Comparison of ENCODE assay signal across 14 cellular contexts in the genomic region with DNA sequence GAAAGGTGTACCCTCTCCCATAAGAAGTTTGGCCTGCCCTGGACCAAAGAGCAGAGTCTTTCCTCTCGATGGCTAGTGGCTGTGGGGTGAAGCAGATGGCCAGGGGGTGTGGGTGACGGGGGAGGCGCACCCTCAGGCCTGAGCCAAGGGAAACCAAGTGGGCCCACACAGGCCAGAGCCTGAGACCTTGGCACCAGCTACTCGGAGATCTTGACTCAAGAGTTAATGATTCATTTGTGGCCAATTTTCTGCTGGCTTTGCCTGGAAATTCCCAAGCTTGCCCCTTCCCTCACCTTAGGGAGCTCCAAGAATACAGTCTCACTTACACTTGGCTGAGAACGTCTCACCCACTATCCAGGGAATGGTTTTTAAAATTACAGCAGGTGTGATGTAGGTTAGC. TPM values are rescaled to one million over a fixed set of nuclear protein-coding genes. Genes with fewer than 3 reads are reported as not detected.
DNase-seq lines count a peak whose midpoint lies in the region; ATAC-seq, FAIRE-seq and TF ChIP-seq lines count a peak whose summit lies in the region.
"Had no signal": no experiment of that assay in that cellular context is flagged by ENCODE, and none has a peak within 500 bp of the region (broad histone marks: within the 10 kb centered on the region; RNA-seq: fewer than 3 reads in every experiment).

No MANE protein-coding gene starts in this region.

- CTCF ChIA-PET in H1 (lab: Charles Lee; ENCODE audit: partially characterized antibody): interaction anchor here (0.7 to 2.2 kb wide), 7 partner anchors 9 to 83 kb away, joined by 3 to 7 read pairs (median 3); no protein-coding TSS in a partner anchor
- CTCF ChIA-PET in activated naive CD4-positive, alpha-beta T cell treated with anti-CD3 and anti-CD28 coated beads, Interleukin-2, amount 10 ng/mL, durations not matched to agents 7 days and 5 days (lab: Charles Lee): no interaction called here

- DNase-seq in HuH-7 (ENCODE audit: low spot score) (peak; percentile 45), H1 (ENCODE audit: low read depth in 1 of 2, low spot score in 2 of 2) (no peak), mucosa of descending colon (no peak), H7 (no peak), SJCRH30 (no peak)
- no peak for DNase-seq in activated naive CD4-positive, alpha-beta T cell treated with anti-CD3 and anti-CD28 coated beads, Interleukin-2, amount 10 ng/mL, durations not matched to agents 7 days and 5 days
- DNase-seq in activated CD4-positive, alpha-beta T cell treated with anti-CD3 and anti-CD28 coated beads, Interleukin-2, amount 50 U/mL, for 1 hour: no peak
- DNase-seq: BE2C; naive thymus-derived CD8-positive, alpha-beta T cell; NCI-H1048; stimulated activated CD4-positive, alpha-beta T cell treated with anti-CD3 and anti-CD28 coated beads, Interleukin-4, amount 100 ng/mL, for 4 hours had no signal

- no peak overlapping the region for H2BK15ac ChIP-seq in H1 (ENCODE audit: low read length)

- no peak overlapping the region for H2AK5ac ChIP-seq in H1 (ENCODE audit: low read depth, low read length)

- no peak overlapping the region for H3K4ac ChIP-seq in H1 (replicated peaks; ENCODE audit: insufficient read length, low read depth, low read length)

- H3K79me2 ChIP-seq in ACC112 (ENCODE audit: control insufficient read depth, insufficient read depth, low read length, unreplicated experiment): peaks cover 91% of the 10 kb centered on the region
- peaks cover 6 to 100% of the 10 kb centered on the region in 2 experiments; a peak in 3 of 4 replicates for H3K79me2 ChIP-seq in H1 (ENCODE audit: control insufficient read depth in 1 of 2, insufficient read depth in 2 of 2, low read length in 2 of 2)

- H4K8ac ChIP-seq in H1 (ENCODE audit: extremely low read depth, insufficient read depth, low read length): no peak overlapping the region

- TF ChIP-seq RAD21 in H1 (IDR thresholded peaks at IDR 0.05 in 1 of 2, conservative IDR thresholded peaks at IDR 0.05 in 1 of 2; ENCODE audit: low read depth in 2 of 2, low read length in 2 of 2): no peak

- H3K27me3 ChIP-seq in ACC112 (ENCODE audit: insufficient read depth, low read length) (no peaks in the 10 kb centered on the region), H1 (replicated peaks in 1 of 4; ENCODE audit: control insufficient read depth in 3 of 4, extremely low read depth in 1 of 4, insufficient read depth in 3 of 4, low read length in 3 of 4) (no peaks in the 10 kb centered on the region), H7 (ENCODE audit: control insufficient read depth, insufficient read depth, low read length) (no peaks in the 10 kb centered on the region), SJCRH30 (no peaks in the 10 kb centered on the region)
- H3K27me3 ChIP-seq: BE2C had no signal

- H3K23ac ChIP-seq in H1 (ENCODE audit: insufficient read length): no peak overlapping the region

- FAIRE-seq in H1 (lab: Jason Lieb, UNC): no peak

- H3K18ac ChIP-seq in H1 (ENCODE audit: extremely low read depth, low read length): no peak overlapping the region

- H3K14ac ChIP-seq in H1 (ENCODE audit: insufficient read length): no peak overlapping the region

- H2BK12ac ChIP-seq in H1 (ENCODE audit: low read depth, low read length): no peak overlapping the region

- H3K4me3 ChIP-seq in ACC112 (ENCODE audit: low read depth, low read length) (no peak overlapping the region), H1 (ENCODE audit: extremely low read depth in 1 of 4, insufficient read depth in 2 of 4, low read depth in 3 of 4, low read length in 4 of 4) (no peak overlapping the region), mucosa of descending colon (no peak overlapping the region), H7 (ENCODE audit: insufficient read depth, low read depth, low read length) (no peak overlapping the region), SJCRH30 (no peak overlapping the region)
- H3K4me3 ChIP-seq: HAP-1 had no signal

- intact Hi-C loops in mucosa of descending colon (cut with DNase I, micrococcal nuclease): no loop called here

- TF ChIP-seq EP300 in H1 (IDR thresholded peaks at IDR 0.05; ENCODE audit: borderline replicate concordance in 1 of 2, low read depth in 2 of 2, low read length in 2 of 2): no peak

- H3K36me3 Mint-ChIP-seq in activated naive CD4-positive, alpha-beta T cell treated with anti-CD3 and anti-CD28 coated beads, Interleukin-2, amount 10 ng/mL, durations not matched to agents 7 days and 5 days: no peaks in the 10 kb centered on the region

- no peak for TF ChIP-seq POLR2A in H1 (IDR thresholded peaks at IDR 0.05; ENCODE audit: control extremely low read depth in 1 of 2, low read depth in 2 of 2, low read length in 2 of 2)

- no peak overlapping the region for H3K9ac ChIP-seq in H1 (replicated peaks in 1 of 4; ENCODE audit: extremely low read depth in 1 of 4, low read depth in 3 of 4, low read length in 3 of 4)

- no peak overlapping the region for H4K5ac ChIP-seq in H1 (ENCODE audit: insufficient read length, low read depth, low read length)

- H3K9me3 Mint-ChIP-seq in activated naive CD4-positive, alpha-beta T cell treated with anti-CD3 and anti-CD28 coated beads, Interleukin-2, amount 10 ng/mL, durations not matched to agents 7 days and 5 days: no peaks in the 10 kb centered on the region
- H3K9me3 Mint-ChIP-seq: naive thymus-derived CD8-positive, alpha-beta T cell; T-helper 1 cell treated with Interleukin-12 subunit alpha and Interleukin-12 subunit beta and Interleukin-4 antibody, amounts not matched to agents 30 μg/mL and 1 μg/mL, for 36 hours had no signal

- no peak overlapping the region for H3K4me3 Mint-ChIP-seq in activated naive CD4-positive, alpha-beta T cell treated with anti-CD3 and anti-CD28 coated beads, Interleukin-2, amount 10 ng/mL, durations not matched to agents 7 days and 5 days
- H3K4me3 Mint-ChIP-seq: naive thymus-derived CD8-positive, alpha-beta T cell; T-helper 1 cell treated with Interleukin-12 subunit alpha and Interleukin-12 subunit beta and Interleukin-4 antibody, amounts not matched to agents 30 μg/mL and 1 μg/mL, for 36 hours had no signal

- WGBS in H1 (ENCODE audit: extremely low coverage in 1 of 2, insufficient coverage in 1 of 2, insufficient read length in 1 of 2, insufficient replicate concordance in 2 of 2, low coverage in 1 of 2, low lambda C conversion rate in 2 of 2, missing lambda C conversion rate in 1 of 2), 2 experiments: 91% methylated on average over 5 of the region's 5 CpGs; no CpG with 5 or more reads in 1 of the 2 experiments

- no peak overlapping the region for H3K56ac ChIP-seq in H1 (replicated peaks; ENCODE audit: insufficient read length, low read depth, low read length)

- no peak overlapping the region for H3K27ac Mint-ChIP-seq in activated naive CD4-positive, alpha-beta T cell treated with anti-CD3 and anti-CD28 coated beads, Interleukin-2, amount 10 ng/mL, durations not matched to agents 7 days and 5 days
- H3K27ac Mint-ChIP-seq: T-helper 1 cell treated with Interleukin-12 subunit alpha and Interleukin-12 subunit beta and Interleukin-4 antibody, amounts not matched to agents 30 μg/mL and 1 μg/mL, for 36 hours had no signal

- H3K9me3 ChIP-seq in H1 (ENCODE audit: insufficient read depth in 2 of 2, low read depth in 1 of 2, low read length in 1 of 2): no peaks in the 10 kb centered on the region
- H3K9me3 ChIP-seq in mucosa of descending colon: no peaks in the 10 kb centered on the region
- H3K9me3 ChIP-seq in SJCRH30 (replicated peaks): no peaks in the 10 kb centered on the region
- H3K9me3 ChIP-seq: BE2C, HAP-1 had no signal

- no peaks in the 10 kb centered on the region for H3K23me2 ChIP-seq in H1 (ENCODE audit: low read depth, low read length)

- no peak overlapping the region for H4K91ac ChIP-seq in H1 (replicated peaks; ENCODE audit: insufficient read length, low read length)

- no peak for TF ChIP-seq CTCF in H1 (IDR thresholded peaks at IDR 0.05; ENCODE audit: control extremely low read depth in 1 of 3, insufficient read depth in 1 of 3, low read depth in 1 of 3, low read length in 3 of 3)
- TF ChIP-seq CTCF in mucosa of descending colon (IDR thresholded peaks at IDR 0.05): no peak

- H3K4me2 ChIP-seq in H1 (ENCODE audit: insufficient read depth in 1 of 2, low read depth in 2 of 2, low read length in 2 of 2): no peak overlapping the region

- peaks cover 56% of the 10 kb centered on the region for H3K4me1 ChIP-seq in ACC112 (ENCODE audit: control insufficient read depth, insufficient read depth, low read length, unreplicated experiment)
- peaks cover 6 to 38% (median 27%) of the 10 kb centered on the region in 4 experiments for H3K4me1 ChIP-seq in H1 (replicated peaks in 1 of 4; ENCODE audit: control insufficient read depth in 3 of 4, insufficient read depth in 4 of 4, low read length in 3 of 4)
- H3K4me1 ChIP-seq in mucosa of descending colon (ENCODE audit: low read depth): peaks cover 18% of the 10 kb centered on the region
- H3K4me1 ChIP-seq in SJCRH30: peaks cover 27% of the 10 kb centered on the region
- H3K4me1 ChIP-seq: HAP-1 had no signal

- peak overlapping the region; percentile 41 for H2BK5ac ChIP-seq in H1 (ENCODE audit: low read depth, low read length)

- H3K4me1 Mint-ChIP-seq in activated naive CD4-positive, alpha-beta T cell treated with anti-CD3 and anti-CD28 coated beads, Interleukin-2, amount 10 ng/mL, durations not matched to agents 7 days and 5 days: peaks cover 17% of the 10 kb centered on the region

- H3K27ac ChIP-seq in ACC112 (ENCODE audit: low read depth, low read length): peak overlapping the region; percentile 84
- H3K27ac ChIP-seq in H1 (ENCODE audit: low read depth, low read length): no peak overlapping the region
- H3K27ac ChIP-seq in SJCRH30: no peak overlapping the region

- H3K36me3 ChIP-seq in ACC112 (ENCODE audit: insufficient read depth, low read length) (no peaks in the 10 kb centered on the region), H1 (ENCODE audit: control insufficient read depth in 2 of 4, insufficient read depth in 4 of 4, low read length in 3 of 4) (peaks cover 0 to 2% (median 1%) of the 10 kb centered on the region in 4 experiments; a peak in 2 of 8 replicates), mucosa of descending colon (ENCODE audit: low read depth) (no peaks in the 10 kb centered on the region), H7 (replicated peaks; ENCODE audit: control insufficient read depth, insufficient read depth, low read length) (no peaks in the 10 kb centered on the region; the same call in 1 of the 2 replicates), SJCRH30 (no peaks in the 10 kb centered on the region)
- H3K36me3 ChIP-seq: HAP-1 had no signal

- H2AFZ ChIP-seq in ACC112 (ENCODE audit: low read length, unreplicated experiment): no peak overlapping the region
- no peak overlapping the region for H2AFZ ChIP-seq in H1 (ENCODE audit: low read length)

- H3K27me3 Mint-ChIP-seq in activated naive CD4-positive, alpha-beta T cell treated with anti-CD3 and anti-CD28 coated beads, Interleukin-2, amount 10 ng/mL, durations not matched to agents 7 days and 5 days: peaks cover 5% of the 10 kb centered on the region
- H3K27me3 Mint-ChIP-seq: naive thymus-derived CD8-positive, alpha-beta T cell had no signal

- H4K20me1 ChIP-seq in H1 (replicated peaks in 1 of 2; ENCODE audit: control insufficient read depth in 1 of 2, insufficient read depth in 2 of 2, low read length in 2 of 2): peaks cover 14 to 25% of the 10 kb centered on the region in 2 experiments

- H2BK120ac ChIP-seq in H1 (replicated peaks; ENCODE audit: low read depth, low read length): no peak overlapping the region

- ATAC-seq in mucosa of descending colon: peak; percentile 59
- ATAC-seq: naive thymus-derived CD8-positive, alpha-beta T cell had no signal

- H2BK20ac ChIP-seq in H1 (ENCODE audit: low read length): no peak overlapping the region

- peaks cover 41% of the 10 kb centered on the region for H3K79me1 ChIP-seq in H1 (ENCODE audit: low read depth, low read length)

- POLR2A ChIA-PET in H1 (lab: Charles Lee; ENCODE audit: partially characterized antibody): no interaction called here

RNA-seq across cellular contexts. Expression of a gene that starts 42.7 kb away (rescaled TPM):
- 28.0 and 29.7 TPM in 2 replicates for total RNA-seq in H1 (2021; fragmentation: NEBNext Ultra II Directional; extraction: Animal tissue kit (Norgen Biotek cat#: 25700))
- polyA plus RNA-seq in H1 (2011; rRNA removed): 8.1 and 17.1 TPM in 2 replicates
- 7.4 TPM for polyA plus RNA-seq in H1 (2011; cell fraction: cytosol; rRNA removed)
- polyA plus RNA-seq in H1 (2011; cell fraction: nucleus; rRNA removed): 33.0 TPM
- polyA plus RNA-seq in H1 (2012, experiment 1 of 2): 17.4 to 25.1 TPM (median 23.6 TPM) in 4 replicates
- polyA plus RNA-seq in H1 (2012, experiment 2 of 2): 13.4 TPM
- polyA plus RNA-seq in H1 (2013, experiment 1 of 2): 11.4 TPM
- 10.1 TPM for polyA plus RNA-seq in H1 (2013, experiment 2 of 2)
- 9.1 and 16.3 TPM in 2 replicates for polyA minus RNA-seq in H1 (2011; rRNA and poly(A)+ RNA removed)
- polyA minus RNA-seq in H1 (2011; cell fraction: cytosol; rRNA and poly(A)+ RNA removed): 19.2 TPM
- 24.4 TPM for polyA minus RNA-seq in H1 (2011; cell fraction: nucleus; rRNA and poly(A)+ RNA removed)
- 100 to 1,000 TPM in 1 of 3 donors, 10 to 100 TPM in 2; 61.4 to 103 (median 89.1) TPM for total RNA-seq in mucosa of descending colon
- 20.4 and 27.2 TPM in 2 replicates for total RNA-seq in H7 (2014; rRNA removed; shearing (Covaris generic))
- 11.5 and 13.6 TPM in 2 replicates for total RNA-seq in SJCRH30 (2014; rRNA removed; shearing (Covaris generic))
